In the genomic region with DNA sequence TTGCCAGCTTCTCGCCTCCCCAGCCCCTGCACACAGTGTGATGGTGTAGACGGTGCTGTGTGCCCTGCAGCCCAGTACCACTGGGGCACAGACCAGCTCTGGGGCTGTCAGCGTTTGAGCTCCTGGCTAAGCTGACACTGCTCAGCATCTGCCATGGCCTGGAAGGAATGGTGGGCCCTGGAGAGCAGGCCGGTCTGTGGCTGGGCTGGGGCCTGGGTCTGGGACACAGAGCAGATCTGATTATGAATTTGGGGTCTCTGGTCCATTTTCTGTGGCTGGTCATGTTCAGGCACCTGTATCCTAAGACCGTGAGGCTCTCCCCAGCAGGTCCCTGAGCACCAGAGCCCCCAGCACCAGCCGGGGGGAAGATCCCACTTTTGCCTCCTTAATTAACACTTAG, we compare ENCODE assay signal across 22 cellular contexts. TPM values are rescaled to one million over a fixed set of nuclear protein-coding genes. Genes with fewer than 3 reads are reported as not detected.
"Had no signal": no experiment of that assay in that cellular context is flagged by ENCODE, and none has a peak within 500 bp of the region (broad histone marks: within the 10 kb centered on the region; RNA-seq: fewer than 3 reads in every experiment).

No MANE protein-coding gene starts in this region.

- H3K9me3 ChIP-seq: esophagus muscularis mucosa, gastrocnemius medialis, pancreas, prostate gland, right lobe of liver, testis, tibial nerve had no signal

- H3K4me3 ChIP-seq: esophagus muscularis mucosa, gastrocnemius medialis, pancreas, prostate gland, right lobe of liver, testis, tibial nerve had no signal

- ATAC-seq: effector memory CD8-positive, alpha-beta T cell; gastrocnemius medialis; left cardiac atrium; naive thymus-derived CD4-positive, alpha-beta T cell; pancreas; right lobe of liver; stimulated activated naive B cell treated with anti-CD40 and anti-IgM and Interleukin-4, amounts not matched to agents 10 μg/mL and 1 μg/mL and 100 μg/mL, for 72 hours; stimulated activated naive CD8-positive, alpha-beta T cell treated with anti-CD3 and anti-CD28 coated beads, Interleukin-15, amount 100 ng/mL, for 72 hours had no signal

- H3K27ac ChIP-seq: epithelial cell of prostate, esophagus muscularis mucosa, gastrocnemius medialis, pancreas, prostate gland, right lobe of liver, testis, tibial nerve had no signal

- H3K36me3 ChIP-seq: esophagus muscularis mucosa, gastrocnemius medialis, pancreas, prostate gland, right lobe of liver, tibial nerve had no signal

- DNase-seq: effector memory CD8-positive, alpha-beta T cell; gastrocnemius medialis; immature natural killer cell; left cardiac atrium; naive thymus-derived CD4-positive, alpha-beta T cell; stimulated activated CD4-positive, alpha-beta T cell treated with anti-CD3 and anti-CD28 coated beads, Interleukin-2, amount 100 ng/mL, for 24 hours; stimulated activated CD4-positive, alpha-beta T cell treated with anti-CD3 and anti-CD28 coated beads, Interleukin-4, amount 100 ng/mL, for 4 hours; stimulated activated naive B cell treated with anti-CD40 and anti-IgM and Interleukin-4, amounts not matched to agents 10 μg/mL and 1 μg/mL and 100 μg/mL, for 72 hours; stimulated activated naive CD8-positive, alpha-beta T cell treated with anti-CD3 and anti-CD28 coated beads, Interleukin-15, amount 100 ng/mL, for 72 hours; testis had no signal

- H3K27me3 ChIP-seq: gastrocnemius medialis, pancreas, right lobe of liver, testis, tibial nerve had no signal

- FAIRE-seq: colon, keratinocyte, pancreas had no signal

- H3K4me1 ChIP-seq: esophagus muscularis mucosa, gastrocnemius medialis, pancreas, prostate gland, right lobe of liver, tibial nerve had no signal

RNA-seq across cellular contexts. Expression of a gene that starts 34.7 kb away (rescaled TPM):
- total RNA-seq: fibroblast of villous mesenchyme, gastrocnemius medialis, liver, lung microvascular endothelial cell, tibial nerve, urinary bladder had no signal
- polyA plus RNA-seq: immature natural killer cell; keratinocyte; liver; naive thymus-derived CD4-positive, alpha-beta T cell; urinary bladder had no signal
